Comparison of ENCODE assay signal across 14 cellular contexts in genomic region chr1:52119291-52119690, GRCh38.
"Had no signal": no experiment of that assay in that cellular context is flagged by ENCODE, and none has a peak within 500 bp of the region (broad histone marks: within the 10 kb centered on the region; RNA-seq: fewer than 3 reads in every experiment).

No MANE protein-coding gene starts in this region.

- DNase-seq: activated CD4-positive, alpha-beta T cell treated with anti-CD3 and anti-CD28 coated beads, Interleukin-2, amount 50 U/mL, for 1 hour; activated CD4-positive, CD25-positive, alpha-beta regulatory T cell treated with anti-CD3 and anti-CD28 coated beads, Interleukin-2, amount 50 U/mL, for 72 hours; activated gamma-delta T cell treated with Interleukin-2 at 50 U/mL for 16 hours; activated T-cell treated with anti-CD3 and anti-CD28 coated beads, Interleukin-2, amount 50 U/mL, for 1 hour; anterior cingulate cortex; heart left ventricle; left lung; naive thymus-derived CD4-positive, alpha-beta T cell; spleen; stimulated activated CD4-positive, alpha-beta T cell treated with anti-CD3 and anti-CD28 coated beads, Interleukin-4, amount 100 ng/mL, for 1 hour; stimulated activated naive CD4-positive, alpha-beta T cell had no signal

- H3K27ac ChIP-seq: heart left ventricle, left lung, prostate gland, spleen, VCaP had no signal

- H3K9me3 ChIP-seq: heart left ventricle, left lung, prostate gland, spleen had no signal

- H3K4me1 ChIP-seq: heart left ventricle, left lung, prostate gland, spleen had no signal

- H3K4me3 ChIP-seq: heart left ventricle, left lung, lung, prostate gland, spleen had no signal

- H3K36me3 ChIP-seq: heart left ventricle, left lung, prostate gland, spleen had no signal

- H3K27me3 ChIP-seq: left lung had no signal
